ENCODE assay signal across 23 cellular contexts in genomic region chr5:88238732-88239131, GRCh38. TPM values are rescaled to one million over a fixed set of nuclear protein-coding genes. Genes with fewer than 3 reads are reported as not detected.
A peak's percentile ranks its signal among the peaks of the same experiment; 100 is the strongest.
DNase-seq lines count a peak whose midpoint lies in the region; ATAC-seq, FAIRE-seq and TF ChIP-seq lines count a peak whose summit lies in the region.
"Had no signal": no experiment of that assay in that cellular context is flagged by ENCODE, and none has a peak within 500 bp of the region (broad histone marks: within the 10 kb centered on the region; RNA-seq: fewer than 3 reads in every experiment).

No MANE protein-coding gene starts in this region.

- no peak overlapping the region for H3K9ac ChIP-seq in neural progenitor cell

- no peak overlapping the region for H3K4me3 ChIP-seq in neural progenitor cell
- H3K4me3 ChIP-seq: SJCRH30 had no signal

- no peaks in the 10 kb centered on the region for H3K27me3 ChIP-seq in neural progenitor cell
- H3K27me3 ChIP-seq: SJCRH30 had no signal

- ATAC-seq in GM21390 (IDR thresholded peaks at IDR 0.05; ENCODE audit: unreplicated experiment) (peak; percentile 49), GM18873 (IDR thresholded peaks at IDR 0.05; ENCODE audit: low FRiP score, unreplicated experiment) (no peak), GM21576 (IDR thresholded peaks at IDR 0.05; ENCODE audit: unreplicated experiment) (no peak)
- ATAC-seq: HepG2, T-cell had no signal

- DNase-seq in GM18507 (ENCODE audit: extremely low spot score, insufficient read length, low read depth) (no peak), NCI-H82 (lab: John Stamatoyannopoulos, UW) (peak; percentile 24), neural progenitor cell (ENCODE audit: low spot score) (no peak), EL (no peak), HTR-8/SVneo (ENCODE audit: insufficient read length, low spot score) (no peak)
- DNase-seq: Calu3; CD8-positive, alpha-beta memory T cell; KBM-7; MM.1S; NCI-H1048; NCI-H1436; NCI-H1930; NCI-H2227 treated with DMSO at 0.1 percent for 48 hours; NCI-H510A treated with DMSO at 0.1 percent for 48 hours; NCI-H774; SJCRH30; T-cell had no signal

- no peak for TF ChIP-seq CTCF in neural progenitor cell (IDR thresholded peaks at IDR 0.05)

- peaks cover 35% of the 10 kb centered on the region for H3K79me2 ChIP-seq in neural progenitor cell (ENCODE audit: low read depth)

- peaks cover 5% of the 10 kb centered on the region for H4K20me1 ChIP-seq in neural progenitor cell (ENCODE audit: low read depth)

- no peaks in the 10 kb centered on the region for H3K27me3 Mint-ChIP-seq in neural progenitor cell (ENCODE audit: insufficient read depth, low read depth)
- H3K27me3 Mint-ChIP-seq: CD8-positive, alpha-beta memory T cell; T-cell had no signal

- no peak overlapping the region for H3K27ac Mint-ChIP-seq in neural progenitor cell
- H3K27ac Mint-ChIP-seq: CD8-positive, alpha-beta memory T cell; T-cell had no signal

- H3K36me3 ChIP-seq in neural progenitor cell, result no peaks in the 10 kb centered on the region

- no peaks in the 10 kb centered on the region for H3K9me3 Mint-ChIP-seq in neural progenitor cell
- H3K9me3 Mint-ChIP-seq: CD8-positive, alpha-beta memory T cell; T-cell had no signal

- FAIRE-seq in GM18507 (lab: Jason Lieb, UNC), result peak; percentile 50
- FAIRE-seq in HTR-8/SVneo (lab: Jason Lieb, UNC), result no peak
- FAIRE-seq: HepG2, RCC 7860 had no signal

- no peaks in the 10 kb centered on the region for H3F3A ChIP-seq in neural progenitor cell (ENCODE audit: low read depth)

- H3K4me2 ChIP-seq in neural progenitor cell, result peak overlapping the region; percentile 22

- H2AFZ ChIP-seq in neural progenitor cell (replicated peaks), result no peak overlapping the region

- no peaks in the 10 kb centered on the region for H3K9me3 ChIP-seq in neural progenitor cell (ENCODE audit: low read depth)
- H3K9me3 ChIP-seq: SJCRH30 had no signal

- peaks cover 22% of the 10 kb centered on the region for H3K4me1 Mint-ChIP-seq in neural progenitor cell

- H3K4me1 ChIP-seq in neural progenitor cell, result peaks cover 44% of the 10 kb centered on the region
- H3K4me1 ChIP-seq: SJCRH30 had no signal

- no peak overlapping the region for H3K4me3 Mint-ChIP-seq in neural progenitor cell
- H3K4me3 Mint-ChIP-seq: CD8-positive, alpha-beta memory T cell; T-cell had no signal

- no peak overlapping the region for H3K27ac ChIP-seq in neural progenitor cell
- H3K27ac ChIP-seq: C4-2B, SJCRH30 had no signal

- peaks cover 9% of the 10 kb centered on the region for H3K36me3 Mint-ChIP-seq in neural progenitor cell

RNA-seq across cellular contexts. Expression of gene TMEM161B, which starts 29.9 kb away (rescaled TPM):
- total RNA-seq in neural progenitor cell (ENCODE audit: low replicate concordance), result 21.6 and 46.1 TPM in 2 replicates
